ENCODE assay signal across 19 cellular contexts in the genomic region with DNA sequence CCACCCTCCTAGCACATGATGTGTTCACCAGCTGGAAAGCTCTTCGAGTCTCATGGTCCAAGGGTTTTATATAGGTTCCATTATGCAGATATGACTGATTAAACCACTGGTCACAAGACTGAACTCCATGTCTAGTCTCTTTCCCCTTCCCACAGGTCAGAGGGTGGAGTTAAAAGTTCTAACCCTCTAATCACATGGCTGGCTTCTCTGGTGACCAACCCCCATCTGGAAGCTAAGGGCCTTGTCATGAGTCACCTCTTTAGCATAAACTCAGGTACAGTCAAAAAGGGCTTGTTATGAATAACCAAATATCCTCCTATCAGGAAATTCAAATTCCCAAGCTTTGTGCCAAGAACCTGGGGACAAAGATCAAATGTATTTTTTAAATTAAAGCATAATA. TPM values are rescaled to one million over a fixed set of nuclear protein-coding genes. Genes with fewer than 3 reads are reported as not detected.
A peak's percentile ranks its signal among the peaks of the same experiment; 100 is the strongest.
DNase-seq lines count a peak whose midpoint lies in the region; ATAC-seq, FAIRE-seq and TF ChIP-seq lines count a peak whose summit lies in the region.
"Had no signal": no experiment of that assay in that cellular context is flagged by ENCODE, and none has a peak within 500 bp of the region (broad histone marks: within the 10 kb centered on the region; RNA-seq: fewer than 3 reads in every experiment).

No MANE protein-coding gene starts in this region.

- H2BK20ac ChIP-seq in IMR-90 (ENCODE audit: low read depth, low read length), result no peak overlapping the region

- no peaks in the 10 kb centered on the region for H3K79me2 ChIP-seq in keratinocyte (ENCODE audit: control insufficient read depth, insufficient read depth, low read length)
- no peaks in the 10 kb centered on the region for H3K79me2 ChIP-seq in osteoblast (ENCODE audit: insufficient read depth, low read length)

- in situ Hi-C loops in Caki2 (cut with HindIII; ENCODE audit: low pct_unique_long_range_greater_than_20kb, low sequenced_read_pairs), result loop anchor here (25.0 kb wide), 1 partner anchor 205 kb away; no protein-coding TSS in a partner anchor
- in situ Hi-C loops in IMR-90 (cut with MboI; ENCODE audit: low sequenced_read_pairs), result no loop called here

- TF ChIP-seq RAD21 in IMR-90 (IDR thresholded peaks at IDR 0.05; ENCODE audit: low read length), result no peak

- no peak overlapping the region for H4K5ac ChIP-seq in IMR-90 (ENCODE audit: low read depth, low read length)

- H2AFZ ChIP-seq in IMR-90 (replicated peaks; ENCODE audit: low read length, poor library complexity), result no peak overlapping the region
- no peak overlapping the region for H2AFZ ChIP-seq in keratinocyte (ENCODE audit: control insufficient read depth, low read length)
- H2AFZ ChIP-seq in osteoblast (ENCODE audit: low read length), result no peak overlapping the region

- intact Hi-C loops in IMR-90 (cut with micrococcal nuclease), result loop anchor here (5.0 kb wide), 1 partner anchor 65 kb away; no protein-coding TSS in a partner anchor

- no peak overlapping the region for H2AK5ac ChIP-seq in IMR-90 (ENCODE audit: low read depth, low read length)

- H3K9me1 ChIP-seq in IMR-90 (ENCODE audit: insufficient read depth, low read length) (no peaks in the 10 kb centered on the region), keratinocyte (ENCODE audit: control insufficient read depth, extremely low read depth, insufficient read depth, low read length) (no peaks in the 10 kb centered on the region)

- H2AK9ac ChIP-seq in IMR-90 (replicated peaks; ENCODE audit: low read depth, low read length, poor library complexity), result no peak overlapping the region

- H3K4me3 ChIP-seq in IMR-90 (ENCODE audit: insufficient read depth, low read depth, low read length) (no peak overlapping the region), keratinocyte (ENCODE audit: control insufficient read depth in 2 of 3, extremely low read depth in 1 of 3, insufficient read depth in 2 of 3, low read depth in 1 of 3, low read length in 3 of 3) (no peak overlapping the region), osteoblast (ENCODE audit: insufficient read depth, low read length) (no peak overlapping the region), H7 (ENCODE audit: insufficient read depth, low read depth, low read length) (no peak overlapping the region)
- H3K4me3 ChIP-seq: BLaER1, Peyer's patch had no signal

- H3K23ac ChIP-seq in IMR-90 (ENCODE audit: low read depth, low read length), result no peak overlapping the region

- peaks cover 6% of the 10 kb centered on the region for H3K4me1 ChIP-seq in IMR-90 (ENCODE audit: control insufficient read depth, insufficient read depth, low read length)
- peaks cover 4% of the 10 kb centered on the region for H3K4me1 ChIP-seq in keratinocyte (ENCODE audit: control insufficient read depth, extremely low read depth, insufficient read depth, low read length)
- H3K4me1 ChIP-seq in osteoblast (ENCODE audit: insufficient read depth, low read length), result no peaks in the 10 kb centered on the region
- H3K4me1 ChIP-seq: BLaER1, Peyer's patch had no signal

- H3K9me3 ChIP-seq in IMR-90 (ENCODE audit: control insufficient read depth, insufficient read depth, low read length) (no peaks in the 10 kb centered on the region), keratinocyte (ENCODE audit: control insufficient read depth, low read depth, low read length) (no peaks in the 10 kb centered on the region), osteoblast (ENCODE audit: low read depth, low read length) (no peaks in the 10 kb centered on the region)
- H3K9me3 ChIP-seq: BLaER1, Peyer's patch, SK-N-SH had no signal

- H3K36me3 ChIP-seq in IMR-90 (ENCODE audit: control insufficient read depth, insufficient read depth, low read length) (no peaks in the 10 kb centered on the region), keratinocyte (ENCODE audit: control insufficient read depth in 2 of 2, extremely low read depth in 1 of 2, insufficient read depth in 2 of 2, low read length in 2 of 2) (no peaks in the 10 kb centered on the region), osteoblast (ENCODE audit: insufficient read depth, low read length) (no peaks in the 10 kb centered on the region), H7 (replicated peaks; ENCODE audit: control insufficient read depth, insufficient read depth, low read length) (no peaks in the 10 kb centered on the region)
- H3K36me3 ChIP-seq: BLaER1, Peyer's patch had no signal

- ATAC-seq in IMR-90 (ENCODE audit: low read depth) (no peak), WTC11 (peak; percentile 51)
- ATAC-seq: CD8-positive, alpha-beta T cell; HepG2; Right ventricle myocardium inferior had no signal

- H3K9me3 Mint-ChIP-seq in WTC11, result no peaks in the 10 kb centered on the region
- H3K9me3 Mint-ChIP-seq: CD8-positive, alpha-beta T cell; HFFc6 had no signal

- H3K27me3 ChIP-seq in IMR-90 (ENCODE audit: control insufficient read depth, insufficient read depth, low read length) (no peaks in the 10 kb centered on the region; the same call in 1 of the 2 replicates), keratinocyte (ENCODE audit: control insufficient read depth, extremely low read depth, insufficient read depth, low read length) (no peaks in the 10 kb centered on the region), osteoblast (ENCODE audit: insufficient read depth, low read length) (peaks cover 20% of the 10 kb centered on the region), H7 (ENCODE audit: control insufficient read depth, insufficient read depth, low read length) (no peaks in the 10 kb centered on the region)
- H3K27me3 ChIP-seq: BLaER1, Peyer's patch had no signal

- H3K27ac ChIP-seq in IMR-90 (ENCODE audit: insufficient read depth, low read length) (no peak overlapping the region), keratinocyte (ENCODE audit: control insufficient read depth, insufficient read depth, low read length) (no peak overlapping the region), osteoblast (ENCODE audit: low read depth, low read length) (no peak overlapping the region)
- H3K27ac ChIP-seq: BLaER1, KMS-11, Peyer's patch had no signal

- no peak overlapping the region for H3K4me3 Mint-ChIP-seq in WTC11
- H3K4me3 Mint-ChIP-seq: CD8-positive, alpha-beta T cell; HFFc6 had no signal

- POLR2A ChIA-PET in IMR-90 (lab: Charles Lee; ENCODE audit: unreplicated experiment) (no interaction called here), WTC11 (lab: Charles Lee) (no interaction called here)

- H3K79me1 ChIP-seq in IMR-90 (ENCODE audit: low read depth in 1 of 2, low read length in 2 of 2), result no peaks in the 10 kb centered on the region

- CTCF ChIA-PET in IMR-90 (lab: Yijun Ruan, JAX), result interaction anchor here (1.2 to 3.4 kb wide), 3 partner anchors 8 to 238 kb away, joined by 4 to 24 read pairs (median 23); no protein-coding TSS in a partner anchor
- CTCF ChIA-PET in WTC11 (lab: Charles Lee), result interaction anchor here (2.5 to 4.3 kb wide), 3 partner anchors 12 to 240 kb away, joined by 16 to 106 read pairs (median 63); no protein-coding TSS in a partner anchor

- no CpG with 5 or more reads among the region's 1 CpG for WGBS in IMR-90 (ENCODE audit: extremely low coverage in 2 of 2, insufficient read length in 1 of 2), 2 experiments

- dilution Hi-C loops in IMR-90 (cut with HindIII; ENCODE audit: low sequenced_read_pairs, unreplicated experiment), result no loop called here
- dilution Hi-C loops in keratinocyte (cut with MboI; ENCODE audit: extremely low pct_ligation_motif_present, low sequenced_read_pairs), result no loop called here

- TF ChIP-seq CTCF in IMR-90 (conservative IDR thresholded peaks at IDR 0.05; ENCODE audit: low read depth, low read length) (no peak), WTC11 (IDR thresholded peaks at IDR 0.05) (no peak), keratinocyte (optimal IDR thresholded peaks at IDR 0.05 in 1 of 3, IDR thresholded peaks at IDR 0.05 in 1 of 3, conservative IDR thresholded peaks at IDR 0.05 in 1 of 3; ENCODE audit: extremely low read depth in 1 of 3, insufficient read depth in 2 of 3, low read length in 3 of 3) (no peak), osteoblast (IDR thresholded peaks at IDR 0.05; ENCODE audit: extremely low read depth, low read depth, low read length) (no peak), GM10266 (IDR thresholded peaks at IDR 0.05; ENCODE audit: control insufficient read depth, insufficient read depth, low read depth, missing control alignments) (no peak)

- no peak overlapping the region for H2BK5ac ChIP-seq in IMR-90 (ENCODE audit: low read depth, low read length, poor library complexity, severe bottlenecking)

- no peaks in the 10 kb centered on the region for H3K27me3 Mint-ChIP-seq in WTC11 (ENCODE audit: low read depth)

- no peak overlapping the region for H3K56ac ChIP-seq in IMR-90 (ENCODE audit: extremely low read depth, insufficient read depth, low read length)

- H3K18ac ChIP-seq in IMR-90 (ENCODE audit: low read depth, low read length), result no peak overlapping the region; the same call in 1 of the 2 replicates

- H4K20me1 ChIP-seq in IMR-90 (ENCODE audit: insufficient read depth, low read length) (no peaks in the 10 kb centered on the region), keratinocyte (ENCODE audit: control insufficient read depth, extremely low read depth, insufficient read depth, low read length) (no peaks in the 10 kb centered on the region), osteoblast (ENCODE audit: insufficient read depth, low read length) (no peaks in the 10 kb centered on the region)
- H4K20me1 ChIP-seq: BLaER1 had no signal

- H4K8ac ChIP-seq in IMR-90 (ENCODE audit: low read depth in 2 of 2, low read length in 2 of 2), result no peak overlapping the region

- 0 out of 3 replicates have a peak overlapping the region, but pooled peaks have one; percentile 4 for H2BK15ac ChIP-seq in IMR-90 (ENCODE audit: low read depth, low read length)

- 0 out of 2 replicates have a peak overlapping the region, but pooled peaks have one; percentile 30 for H3K14ac ChIP-seq in IMR-90 (replicated peaks; ENCODE audit: low read depth, low read length)

- no peaks in the 10 kb centered on the region for H3K36me3 Mint-ChIP-seq in WTC11
- H3K36me3 Mint-ChIP-seq: CD8-positive, alpha-beta T cell had no signal

- peak; percentile 33 for DNase-seq in Caki2 (ENCODE audit: low read depth)
- no peak for DNase-seq in IMR-90
- DNase-seq in WTC11 (ENCODE audit: low spot score), result no peak
- DNase-seq in keratinocyte (ENCODE audit: low read depth, low spot score), result no peak
- DNase-seq in Kasumi-1 (lab: John Stamatoyannopoulos, UW), result no peak
- no peak for DNase-seq in osteoblast (ENCODE audit: insufficient read length, low spot score, missing footprints)
- DNase-seq in GM10266 (ENCODE audit: extremely low spot score), result no peak
- no peak for DNase-seq in H7
- DNase-seq: CD8-positive, alpha-beta T cell; HFFc6; NCI-H2029; NCI-H2171 treated with DMSO at 0.1 percent for 48 hours; SK-N-SH had no signal

- H4K91ac ChIP-seq in IMR-90 (ENCODE audit: insufficient read depth, low read depth, low read length), result peak overlapping the region; percentile 20; the same call in 1 of the 2 replicates

- 0 out of 2 replicates have a peak, but pooled peaks cover 3% of the 10 kb centered on the region for H3K4me1 Mint-ChIP-seq in WTC11

- H3K4me2 ChIP-seq in IMR-90 (ENCODE audit: low read depth, low read length) (no peak overlapping the region), keratinocyte (ENCODE audit: control insufficient read depth, extremely low read depth, insufficient read depth, low read depth, low read length) (no peak overlapping the region), osteoblast (ENCODE audit: insufficient read depth, low read length) (no peak overlapping the region)
- H3K4me2 ChIP-seq: BLaER1, KMS-11, SK-N-SH had no signal

- no peak for TF ChIP-seq POLR2A in IMR-90 (IDR thresholded peaks at IDR 0.05; ENCODE audit: low read depth, low read length)

- no TSS peak for BruUV-seq in IMR-90 (replicated peaks; lab: Mats Ljungman, UMichigan)

- no peak overlapping the region for H3K9ac ChIP-seq in IMR-90 (ENCODE audit: low read depth, low read length)
- no peak overlapping the region for H3K9ac ChIP-seq in keratinocyte (ENCODE audit: control insufficient read depth, extremely low read depth, insufficient read depth, low read length)
- H3K9ac ChIP-seq: BLaER1, KMS-11, SK-N-SH had no signal

- H2BK120ac ChIP-seq in IMR-90 (ENCODE audit: low read depth, low read length), result peak overlapping the region; percentile 39; the same call in 1 of the 2 replicates

- no peak overlapping the region for H3K27ac Mint-ChIP-seq in WTC11
- H3K27ac Mint-ChIP-seq: CD8-positive, alpha-beta T cell; HFFc6 had no signal

- H3K4ac ChIP-seq in IMR-90 (ENCODE audit: low read depth, low read length), result no peak overlapping the region; the same call in 1 of the 2 replicates

- FAIRE-seq in keratinocyte (lab: Jason Lieb, UNC), result peak; percentile 49
- FAIRE-seq: A204.1, HepG2 had no signal

RNA-seq across cellular contexts. Expression of a gene that starts 52.0 kb away (rescaled TPM):
- not detected in 2 replicates for total RNA-seq in Caki2 (2014; rRNA removed; shearing (Covaris generic); ENCODE audit: low replicate concordance)
- total RNA-seq in IMR-90 (2012; rRNA removed), result under 0.01 TPM in 1 of 2 replicates, not detected in the other
- 0.02 and 0.04 TPM in 2 replicates for polyA plus RNA-seq in IMR-90 (2012; rRNA removed)
- polyA plus RNA-seq in IMR-90 (2012; cell fraction: cytosol; rRNA removed), result 0.01 TPM in 1 of 2 replicates, not detected in the other
- polyA plus RNA-seq in IMR-90 (2012; cell fraction: nucleus; rRNA removed; ENCODE audit: low replicate concordance), result 0.16 and 0.25 TPM in 2 replicates
- total RNA-seq in WTC11 (2021), result 0.34 to 0.57 TPM (median 0.41 TPM) in 3 replicates
- 0.08 to 0.76 TPM (median 0.42 TPM) in 3 replicates for polyA plus RNA-seq in keratinocyte
- 1.1 TPM for polyA plus RNA-seq in keratinocyte (2011; ENCODE audit: low read depth)
- polyA plus RNA-seq in keratinocyte (2011; cell fraction: cytosol; rRNA removed), result 0.17 and 0.26 TPM in 2 replicates
- 3.1 and 3.2 TPM in 2 replicates for polyA plus RNA-seq in keratinocyte (2011; cell fraction: nucleus; rRNA removed)
- 0.19 and 2.2 TPM in 2 replicates for polyA plus RNA-seq in keratinocyte (2012; ENCODE audit: low replicate concordance)
- 0.99 to 1.1 TPM in 2 of 3 replicates, not detected in the other for polyA minus RNA-seq in keratinocyte
- polyA minus RNA-seq in keratinocyte (2011; cell fraction: cytosol; rRNA and poly(A)+ RNA removed), result not detected
- 1.3 and 3.5 TPM in 2 replicates for polyA minus RNA-seq in keratinocyte (2011; cell fraction: nucleus; rRNA and poly(A)+ RNA removed)
- under 0.01 TPM in 2 replicates for total RNA-seq in osteoblast
- total RNA-seq in H7 (2014; rRNA removed; shearing (Covaris generic)), result 0.14 and 0.22 TPM in 2 replicates
- total RNA-seq: HFFc6 had no signal
- polyA plus RNA-seq: SK-N-SH had no signal
